In genomic region chr10:80413152-80413996, GRCh38 we compare ENCODE assay signal across 1 cellular context.
TF ChIP-seq lines count a peak whose summit lies in the region.

No MANE protein-coding gene starts in this region.

TF ChIP-seq in HepG2, 621 proteins besides CTCF, POLR2A, EP300 and RAD21 (continued from another document):
- peak; percentile 66 for TF ChIP-seq ZNF687 (CRISPR knock-in tag; IDR thresholded peaks at IDR 0.05)
